9 cellular contexts compared by ENCODE assay signal in the genomic region with DNA sequence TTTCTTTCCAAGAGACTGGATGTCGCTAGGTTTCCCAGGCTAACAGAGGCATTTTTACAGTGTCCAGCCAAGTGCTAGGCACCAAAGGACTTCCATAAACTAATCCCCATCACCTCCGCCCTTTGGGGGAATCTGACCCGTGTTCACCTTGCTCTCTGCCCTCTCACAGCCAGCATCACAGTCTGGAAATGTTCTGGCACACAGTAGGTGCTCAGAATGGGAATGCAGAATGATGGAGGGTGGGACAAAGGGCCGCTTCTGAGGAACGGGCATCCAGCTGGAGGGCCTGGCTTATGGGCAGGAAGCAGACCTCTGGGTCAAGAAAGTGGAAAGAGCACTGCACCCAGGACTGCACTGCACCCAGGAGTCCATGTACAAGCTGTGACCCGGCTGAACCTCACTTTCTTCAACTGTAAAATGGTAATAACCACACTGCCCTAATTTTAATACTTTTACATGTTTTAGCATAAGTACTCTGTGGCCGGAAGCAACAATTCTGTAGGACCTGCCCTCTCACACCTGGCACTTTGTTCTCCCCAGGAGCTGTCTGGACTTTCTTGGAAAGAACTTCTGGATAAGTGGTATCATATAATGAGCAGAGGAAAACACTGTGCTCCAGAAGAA. TPM values are rescaled to one million over a fixed set of nuclear protein-coding genes. Genes with fewer than 3 reads are reported as not detected.
A peak's percentile ranks its signal among the peaks of the same experiment; 100 is the strongest.
DNase-seq lines count a peak whose midpoint lies in the region; ATAC-seq, FAIRE-seq and TF ChIP-seq lines count a peak whose summit lies in the region.
"Had no signal": no experiment of that assay in that cellular context is flagged by ENCODE, and none has a peak within 500 bp of the region (broad histone marks: within the 10 kb centered on the region; RNA-seq: fewer than 3 reads in every experiment).

No MANE protein-coding gene starts in this region.

- no TSS peak for BruUV-seq in OCI-LY7 (replicated peaks; lab: Mats Ljungman, UMichigan)
- no TSS peak for BruUV-seq in endothelial cell of umbilical vein (replicated peaks; lab: Mats Ljungman, UMichigan)

- H3K27me3 ChIP-seq in endothelial cell of umbilical vein (ENCODE audit: control insufficient read depth in 2 of 2, insufficient read depth in 2 of 2, low read length in 2 of 2) (no peaks in the 10 kb centered on the region), parathyroid adenoma (ENCODE audit: control insufficient read depth, insufficient read depth, low read length) (no peaks in the 10 kb centered on the region)

- dilution Hi-C loops in endothelial cell of umbilical vein (cut with MboI; ENCODE audit: extremely low pct_ligation_motif_present, low sequenced_read_pairs): no loop called here

- H3K9me3 ChIP-seq in ES-I3 (ENCODE audit: control insufficient read depth, insufficient read depth, low read length) (no peaks in the 10 kb centered on the region), OCI-LY7 (ENCODE audit: low read length) (no peaks in the 10 kb centered on the region), endothelial cell of umbilical vein (replicated peaks; ENCODE audit: control insufficient read depth, insufficient read depth, low read length) (no peaks in the 10 kb centered on the region), parathyroid adenoma (ENCODE audit: control insufficient read depth, low read length) (no peaks in the 10 kb centered on the region)

- CTCF ChIA-PET in OCI-LY7 (lab: Charles Lee; ENCODE audit: unreplicated experiment) (interaction anchor here (1.0 to 1.2 kb wide), 2 partner anchors 57 to 73 kb away, joined by 3 to 4 read pairs; a partner anchor contains a TSS), endothelial cell of umbilical vein (lab: Charles Lee) (interaction anchor here (0.7 to 2.0 kb wide), 13 partner anchors 9 to 269 kb away, joined by 3 to 12 read pairs (median 4); no protein-coding TSS in a partner anchor)

- POLR2A ChIA-PET in OCI-LY7 (lab: Charles Lee): interaction anchor here (0.7 to 1.2 kb wide), 9 partner anchors 11 to 266 kb away, joined by 3 to 9 read pairs (median 3); no protein-coding TSS in a partner anchor
- POLR2A ChIA-PET in endothelial cell of umbilical vein (lab: Charles Lee): no interaction called here

- peak overlapping the region; percentile 60 for H3K27ac ChIP-seq in OCI-LY7 (ENCODE audit: low read depth, low read length, poor library complexity, severe bottlenecking)
- H3K27ac ChIP-seq in endothelial cell of umbilical vein (ENCODE audit: insufficient read depth, low read depth, low read length): peak overlapping the region; percentile 24
- H3K27ac ChIP-seq in parathyroid adenoma: no peak overlapping the region

- 0 out of 2 replicates have a peak, but pooled peaks cover 3% of the 10 kb centered on the region for H3K36me3 ChIP-seq in ES-I3 (ENCODE audit: insufficient read depth, low read length)
- H3K36me3 ChIP-seq in OCI-LY7 (ENCODE audit: insufficient read depth, low read length): no peaks in the 10 kb centered on the region
- no peaks in the 10 kb centered on the region for H3K36me3 ChIP-seq in endothelial cell of umbilical vein (ENCODE audit: control insufficient read depth in 2 of 2, extremely low read depth in 1 of 2, insufficient read depth in 2 of 2, low read length in 2 of 2)
- H3K36me3 ChIP-seq in parathyroid adenoma (ENCODE audit: control insufficient read depth, insufficient read depth, low read length): no peaks in the 10 kb centered on the region

- peak overlapping the region; percentile 67 for H3K9ac ChIP-seq in ES-I3 (ENCODE audit: low read depth, low read length)
- H3K9ac ChIP-seq in endothelial cell of umbilical vein (replicated peaks; ENCODE audit: extremely low read depth, insufficient read depth, low read length): peak overlapping the region; percentile 78
- H3K9ac ChIP-seq in parathyroid adenoma: no peak overlapping the region

- no peaks in the 10 kb centered on the region for H4K20me1 ChIP-seq in OCI-LY7 (ENCODE audit: insufficient read depth, low read length)
- no peaks in the 10 kb centered on the region for H4K20me1 ChIP-seq in endothelial cell of umbilical vein (replicated peaks; ENCODE audit: control insufficient read depth, extremely low read depth, insufficient read depth, low read length)

- H3K79me2 ChIP-seq in OCI-LY7 (ENCODE audit: insufficient read depth, low read depth, low read length): no peaks in the 10 kb centered on the region
- H3K79me2 ChIP-seq in endothelial cell of umbilical vein (ENCODE audit: control insufficient read depth, insufficient read depth, low read length): no peaks in the 10 kb centered on the region
- peaks cover under 1% of the 10 kb centered on the region for H3K79me2 ChIP-seq in parathyroid adenoma

- peak; percentile 29 for DNase-seq in OCI-LY7 (ENCODE audit: low spot score)
- DNase-seq in endothelial cell of umbilical vein (ENCODE audit: low read depth, low spot score): no peak
- no peak for DNase-seq in NCI-H69 (lab: John Stamatoyannopoulos, UW)
- DNase-seq in epidermal melanocyte (ENCODE audit: insufficient read length, low spot score): no peak
- DNase-seq in ureter (ENCODE audit: low spot score): no peak

- H3K9me2 ChIP-seq in OCI-LY7 (ENCODE audit: insufficient read depth, low read length): no peaks in the 10 kb centered on the region

- H3K9me1 ChIP-seq in endothelial cell of umbilical vein (replicated peaks; ENCODE audit: control insufficient read depth, extremely low read depth, insufficient read depth, low read length): no peaks in the 10 kb centered on the region

- intact Hi-C loops in OCI-LY7 (cut with micrococcal nuclease; ENCODE audit: unreplicated experiment): loop anchor here (1.0 to 2.0 kb wide), 4 partner anchors 70 to 269 kb away; a partner anchor contains a TSS
- intact Hi-C loops in endothelial cell of umbilical vein (cut with micrococcal nuclease): loop anchor here (1.0 kb wide), 4 partner anchors 57 to 269 kb away; a partner anchor contains a TSS

- ATAC-seq in GM21390 (IDR thresholded peaks at IDR 0.05; ENCODE audit: unreplicated experiment): no peak

- TF ChIP-seq CTCF in OCI-LY7 (conservative IDR thresholded peaks at IDR 0.05; ENCODE audit: low read length) (no peak), endothelial cell of umbilical vein (IDR thresholded peaks at IDR 0.05; ENCODE audit: extremely low read depth in 1 of 2, insufficient read depth in 1 of 2, low read depth in 1 of 2, low read length in 2 of 2) (no peak), parathyroid adenoma (IDR thresholded peaks at IDR 0.05) (no peak)

- H3K4me2 ChIP-seq in OCI-LY7 (ENCODE audit: low read length) (peak overlapping the region; percentile 83), endothelial cell of umbilical vein (ENCODE audit: insufficient read depth, low read length) (peak overlapping the region; percentile 31), parathyroid adenoma (ENCODE audit: low read length) (peak overlapping the region; percentile 78)

- H3K4me1 ChIP-seq in ES-I3 (ENCODE audit: insufficient read depth, low read length) (no peaks in the 10 kb centered on the region; the same call in 1 of the 2 replicates), OCI-LY7 (ENCODE audit: insufficient read depth, low read length, poor library complexity, severe bottlenecking) (peaks cover 40% of the 10 kb centered on the region), endothelial cell of umbilical vein (ENCODE audit: control insufficient read depth, extremely low read depth, insufficient read depth, low read length) (peaks cover 18% of the 10 kb centered on the region), parathyroid adenoma (no peaks in the 10 kb centered on the region)

- TF ChIP-seq POLR2A in endothelial cell of umbilical vein (IDR thresholded peaks at IDR 0.05; ENCODE audit: low read depth, low read length): no peak

- peak overlapping the region; percentile 68 for H3K4me3 ChIP-seq in OCI-LY7 (ENCODE audit: low read depth, low read length, poor library complexity, severe bottlenecking)
- no peak overlapping the region for H3K4me3 ChIP-seq in endothelial cell of umbilical vein (replicated peaks in 1 of 3; ENCODE audit: insufficient read depth in 1 of 3, low read depth in 1 of 3, low read length in 3 of 3)
- H3K4me3 ChIP-seq in parathyroid adenoma (ENCODE audit: low read depth, low read length): peak overlapping the region; percentile 40

- FAIRE-seq in endothelial cell of umbilical vein (lab: Jason Lieb, UNC): no peak
- FAIRE-seq: islet of Langerhans had no signal

- H2AFZ ChIP-seq in OCI-LY7 (ENCODE audit: low read length) (peak overlapping the region; percentile 89), endothelial cell of umbilical vein (ENCODE audit: low read depth, low read length) (peak overlapping the region; percentile 25), parathyroid adenoma (no peak overlapping the region)

RNA-seq across cellular contexts. Expression of a gene that starts 0.9 kb away (rescaled TPM):
- total RNA-seq in OCI-LY7 (2014; rRNA removed; shearing (Covaris generic)): 5.3 and 10.3 TPM in 2 replicates
- total RNA-seq in OCI-LY7 (2022) (6.6 and 8.7 TPM in 2 replicates), endothelial cell of umbilical vein (9.6 and 9.8 TPM in 2 replicates), ureter (9.1 TPM)
- 7.8 and 10.3 TPM in 2 replicates for polyA plus RNA-seq in endothelial cell of umbilical vein
- 5.2 and 6.7 TPM in 2 replicates for polyA plus RNA-seq in endothelial cell of umbilical vein (2011; cell fraction: cytosol; rRNA removed)
- 1.8 and 2.0 TPM in 2 replicates for polyA plus RNA-seq in endothelial cell of umbilical vein (2011; cell fraction: nucleus; rRNA removed)
- polyA plus RNA-seq in endothelial cell of umbilical vein (2012): 5.2 and 7.0 TPM in 2 replicates
- 0.45 and 1.4 TPM in 2 replicates for polyA minus RNA-seq in endothelial cell of umbilical vein
- not detected for polyA minus RNA-seq in endothelial cell of umbilical vein (2011; cell fraction: cytosol; rRNA and poly(A)+ RNA removed)
- polyA minus RNA-seq in endothelial cell of umbilical vein (2011; cell fraction: nucleus; rRNA and poly(A)+ RNA removed): 0.63 and 0.91 TPM in 2 replicates

RNA-seq across cellular contexts. Expression of a gene that starts 4.8 kb away (rescaled TPM):
- total RNA-seq in OCI-LY7 (2014; rRNA removed; shearing (Covaris generic)): 29.7 and 38.1 TPM in 2 replicates
- total RNA-seq in OCI-LY7 (2022) (28.7 TPM in 2 replicates), endothelial cell of umbilical vein (28.2 and 29.1 TPM in 2 replicates), ureter (48.2 TPM)
- polyA plus RNA-seq in endothelial cell of umbilical vein: 25.6 and 29.0 TPM in 2 replicates
- 19.0 and 19.9 TPM in 2 replicates for polyA plus RNA-seq in endothelial cell of umbilical vein (2011; cell fraction: cytosol; rRNA removed)
- 73.5 and 76.7 TPM in 2 replicates for polyA plus RNA-seq in endothelial cell of umbilical vein (2011; cell fraction: nucleus; rRNA removed)
- polyA plus RNA-seq in endothelial cell of umbilical vein (2012): 12.9 and 21.8 TPM in 2 replicates
- 31.8 and 40.5 TPM in 2 replicates for polyA minus RNA-seq in endothelial cell of umbilical vein
- polyA minus RNA-seq in endothelial cell of umbilical vein (2011; cell fraction: cytosol; rRNA and poly(A)+ RNA removed): 19.7 TPM
- 24.3 and 36.3 TPM in 2 replicates for polyA minus RNA-seq in endothelial cell of umbilical vein (2011; cell fraction: nucleus; rRNA and poly(A)+ RNA removed)

RNA-seq across cellular contexts. Expression of a gene that starts 57.0 kb away (rescaled TPM):
- 41.4 and 47.0 TPM in 2 replicates for total RNA-seq in OCI-LY7 (2014; rRNA removed; shearing (Covaris generic))
- total RNA-seq in OCI-LY7 (2022): 87.6 and 93.6 TPM in 2 replicates
- 192 and 204 TPM in 2 replicates for total RNA-seq in endothelial cell of umbilical vein
- 165 and 189 TPM in 2 replicates for polyA plus RNA-seq in endothelial cell of umbilical vein
- polyA plus RNA-seq in endothelial cell of umbilical vein (2011; cell fraction: cytosol; rRNA removed): 127 and 147 TPM in 2 replicates
- 32.0 and 60.2 TPM in 2 replicates for polyA plus RNA-seq in endothelial cell of umbilical vein (2011; cell fraction: nucleus; rRNA removed)
- polyA plus RNA-seq in endothelial cell of umbilical vein (2012): 226 and 235 TPM in 2 replicates
- 127 and 165 TPM in 2 replicates for polyA minus RNA-seq in endothelial cell of umbilical vein
- polyA minus RNA-seq in endothelial cell of umbilical vein (2011; cell fraction: cytosol; rRNA and poly(A)+ RNA removed): 75.3 TPM
- 16.4 and 22.4 TPM in 2 replicates for polyA minus RNA-seq in endothelial cell of umbilical vein (2011; cell fraction: nucleus; rRNA and poly(A)+ RNA removed)
- total RNA-seq in ureter: 130 TPM

RNA-seq across cellular contexts. Expression of a gene that starts 58.1 kb away (rescaled TPM):
- total RNA-seq in OCI-LY7 (2014; rRNA removed; shearing (Covaris generic)): 12.4 and 21.7 TPM in 2 replicates
- total RNA-seq in OCI-LY7 (2022) (12.0 and 12.1 TPM in 2 replicates), endothelial cell of umbilical vein (13.5 TPM in 2 replicates), ureter (9.0 TPM)
- polyA plus RNA-seq in endothelial cell of umbilical vein: 11.3 and 12.9 TPM in 2 replicates
- 15.3 and 16.2 TPM in 2 replicates for polyA plus RNA-seq in endothelial cell of umbilical vein (2011; cell fraction: cytosol; rRNA removed)
- 13.3 and 14.3 TPM in 2 replicates for polyA plus RNA-seq in endothelial cell of umbilical vein (2011; cell fraction: nucleus; rRNA removed)
- 12.4 and 19.0 TPM in 2 replicates for polyA plus RNA-seq in endothelial cell of umbilical vein (2012)
- 14.5 and 21.9 TPM in 2 replicates for polyA minus RNA-seq in endothelial cell of umbilical vein
- polyA minus RNA-seq in endothelial cell of umbilical vein (2011; cell fraction: cytosol; rRNA and poly(A)+ RNA removed): 3.9 TPM
- polyA minus RNA-seq in endothelial cell of umbilical vein (2011; cell fraction: nucleus; rRNA and poly(A)+ RNA removed): 10.0 and 12.6 TPM in 2 replicates

Comparison
In these comparisons a context has a peak if more than half of its experiments do, and no peak if none do; other contexts are left out.
1. H3K4me2 ChIP-seq: peak in every context shown above with its lines; median percentile 83 in OCI-LY7; 78 in parathyroid adenoma; 31 in endothelial cell of umbilical vein.
2. H3K4me3 ChIP-seq: peak in OCI-LY7 (single experiment) and parathyroid adenoma (single experiment); none in endothelial cell of umbilical vein (0 of 3).